1 cellular context compared by ENCODE assay signal in genomic region chr13:100725472-100725871, GRCh38.
TF ChIP-seq lines count a peak whose summit lies in the region.

No MANE protein-coding gene starts in this region.

TF ChIP-seq in HepG2, 621 proteins besides CTCF, POLR2A, EP300 and RAD21:
- TF ChIP-seq, protein P1, sequence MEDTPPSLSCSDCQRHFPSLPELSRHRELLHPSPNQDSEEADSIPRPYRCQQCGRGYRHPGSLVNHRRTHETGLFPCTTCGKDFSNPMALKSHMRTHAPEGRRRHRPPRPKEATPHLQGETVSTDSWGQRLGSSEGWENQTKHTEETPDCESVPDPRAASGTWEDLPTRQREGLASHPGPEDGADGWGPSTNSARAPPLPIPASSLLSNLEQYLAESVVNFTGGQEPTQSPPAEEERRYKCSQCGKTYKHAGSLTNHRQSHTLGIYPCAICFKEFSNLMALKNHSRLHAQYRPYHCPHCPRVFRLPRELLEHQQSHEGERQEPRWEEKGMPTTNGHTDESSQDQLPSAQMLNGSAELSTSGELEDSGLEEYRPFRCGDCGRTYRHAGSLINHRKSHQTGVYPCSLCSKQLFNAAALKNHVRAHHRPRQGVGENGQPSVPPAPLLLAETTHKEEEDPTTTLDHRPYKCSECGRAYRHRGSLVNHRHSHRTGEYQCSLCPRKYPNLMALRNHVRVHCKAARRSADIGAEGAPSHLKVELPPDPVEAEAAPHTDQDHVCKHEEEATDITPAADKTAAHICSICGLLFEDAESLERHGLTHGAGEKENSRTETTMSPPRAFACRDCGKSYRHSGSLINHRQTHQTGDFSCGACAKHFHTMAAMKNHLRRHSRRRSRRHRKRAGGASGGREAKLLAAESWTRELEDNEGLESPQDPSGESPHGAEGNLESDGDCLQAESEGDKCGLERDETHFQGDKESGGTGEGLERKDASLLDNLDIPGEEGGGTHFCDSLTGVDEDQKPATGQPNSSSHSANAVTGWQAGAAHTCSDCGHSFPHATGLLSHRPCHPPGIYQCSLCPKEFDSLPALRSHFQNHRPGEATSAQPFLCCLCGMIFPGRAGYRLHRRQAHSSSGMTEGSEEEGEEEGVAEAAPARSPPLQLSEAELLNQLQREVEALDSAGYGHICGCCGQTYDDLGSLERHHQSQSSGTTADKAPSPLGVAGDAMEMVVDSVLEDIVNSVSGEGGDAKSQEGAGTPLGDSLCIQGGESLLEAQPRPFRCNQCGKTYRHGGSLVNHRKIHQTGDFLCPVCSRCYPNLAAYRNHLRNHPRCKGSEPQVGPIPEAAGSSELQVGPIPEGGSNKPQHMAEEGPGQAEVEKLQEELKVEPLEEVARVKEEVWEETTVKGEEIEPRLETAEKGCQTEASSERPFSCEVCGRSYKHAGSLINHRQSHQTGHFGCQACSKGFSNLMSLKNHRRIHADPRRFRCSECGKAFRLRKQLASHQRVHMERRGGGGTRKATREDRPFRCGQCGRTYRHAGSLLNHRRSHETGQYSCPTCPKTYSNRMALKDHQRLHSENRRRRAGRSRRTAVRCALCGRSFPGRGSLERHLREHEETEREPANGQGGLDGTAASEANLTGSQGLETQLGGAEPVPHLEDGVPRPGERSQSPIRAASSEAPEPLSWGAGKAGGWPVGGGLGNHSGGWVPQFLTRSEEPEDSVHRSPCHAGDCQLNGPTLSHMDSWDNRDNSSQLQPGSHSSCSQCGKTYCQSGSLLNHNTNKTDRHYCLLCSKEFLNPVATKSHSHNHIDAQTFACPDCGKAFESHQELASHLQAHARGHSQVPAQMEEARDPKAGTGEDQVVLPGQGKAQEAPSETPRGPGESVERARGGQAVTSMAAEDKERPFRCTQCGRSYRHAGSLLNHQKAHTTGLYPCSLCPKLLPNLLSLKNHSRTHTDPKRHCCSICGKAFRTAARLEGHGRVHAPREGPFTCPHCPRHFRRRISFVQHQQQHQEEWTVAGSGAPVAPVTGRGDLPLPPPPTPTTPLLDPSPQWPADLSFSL (CRISPR knock-in tag; IDR thresholded peaks at IDR 0.05): no peak
- peak; percentile 11; the same call in 1 of the 2 replicates for TF ChIP-seq ZNF687 (CRISPR knock-in tag; IDR thresholded peaks at IDR 0.05)
- TF ChIP-seq, protein P2, sequence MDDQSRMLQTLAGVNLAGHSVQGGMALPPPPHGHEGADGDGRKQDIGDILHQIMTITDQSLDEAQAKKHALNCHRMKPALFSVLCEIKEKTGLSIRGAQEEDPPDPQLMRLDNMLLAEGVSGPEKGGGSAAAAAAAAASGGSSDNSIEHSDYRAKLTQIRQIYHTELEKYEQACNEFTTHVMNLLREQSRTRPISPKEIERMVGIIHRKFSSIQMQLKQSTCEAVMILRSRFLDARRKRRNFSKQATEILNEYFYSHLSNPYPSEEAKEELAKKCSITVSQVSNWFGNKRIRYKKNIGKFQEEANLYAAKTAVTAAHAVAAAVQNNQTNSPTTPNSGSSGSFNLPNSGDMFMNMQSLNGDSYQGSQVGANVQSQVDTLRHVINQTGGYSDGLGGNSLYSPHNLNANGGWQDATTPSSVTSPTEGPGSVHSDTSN (CRISPR knock-in tag; IDR thresholded peaks at IDR 0.05; ENCODE audit: borderline replicate concordance): no peak
TF ChIP-seq in HepG2: peak in this region for 1.
